Comparison of ENCODE assay signal across 16 cellular contexts in genomic region chr4:14087459-14087858, GRCh38.
A peak's percentile ranks its signal among the peaks of the same experiment; 100 is the strongest.
DNase-seq lines count a peak whose midpoint lies in the region; ATAC-seq and TF ChIP-seq lines count a peak whose summit lies in the region.
"Had no signal": no experiment of that assay in that cellular context is flagged by ENCODE, and none has a peak within 500 bp of the region (broad histone marks: within the 10 kb centered on the region; RNA-seq: fewer than 3 reads in every experiment).

No MANE protein-coding gene starts in this region.

- H3K27me3 ChIP-seq in psoas muscle (ENCODE audit: insufficient read depth in 3 of 3, low read length in 2 of 3), result no peaks in the 10 kb centered on the region
- H3K27me3 ChIP-seq: spleen had no signal

- no peak overlapping the region for H3K27ac ChIP-seq in psoas muscle
- H3K27ac ChIP-seq: spleen had no signal

- H3K36me3 ChIP-seq in psoas muscle (ENCODE audit: insufficient read depth in 1 of 2, low read depth in 1 of 2), result no peaks in the 10 kb centered on the region
- H3K36me3 ChIP-seq: spleen had no signal

- H3K9me3 ChIP-seq in psoas muscle, result no peaks in the 10 kb centered on the region

- TF ChIP-seq CTCF in psoas muscle (IDR thresholded peaks at IDR 0.05) (no peak), foreskin fibroblast (IDR thresholded peaks at IDR 0.05; ENCODE audit: low read depth, low read length) (no peak)

- H3K4me1 ChIP-seq in psoas muscle, result no peaks in the 10 kb centered on the region

- ATAC-seq in GM18502 (IDR thresholded peaks at IDR 0.05; ENCODE audit: poor library complexity, unreplicated experiment), result peak; percentile 84
- ATAC-seq in GM19438 (IDR thresholded peaks at IDR 0.05; ENCODE audit: low read depth, unreplicated experiment), result peak; percentile 77
- peak; percentile 84 for ATAC-seq in HG02678 (IDR thresholded peaks at IDR 0.05; ENCODE audit: unreplicated experiment)
- peak; percentile 52 for ATAC-seq in HG03457 (IDR thresholded peaks at IDR 0.05; ENCODE audit: unreplicated experiment)
- ATAC-seq in psoas muscle, result no peak
- ATAC-seq: HepG2 had no signal

- no peak overlapping the region for H3K4me3 ChIP-seq in psoas muscle
- no peak overlapping the region for H3K4me3 ChIP-seq in foreskin fibroblast (ENCODE audit: low read depth in 1 of 2, low read length in 2 of 2)
- H3K4me3 ChIP-seq: spleen had no signal

- intact Hi-C loops in psoas muscle (cut with DNase I), result no loop called here

- 81 to 87% (median 86%) methylated on average over 2 of the region's 2 CpGs for WGBS in psoas muscle, 3 donors

- DNase-seq in NCI-H2171 (lab: John Stamatoyannopoulos, UW) (no peak), EL (no peak), psoas muscle (no peak), foreskin fibroblast (no peak)
- DNase-seq: activated naive CD4-positive, alpha-beta T cell treated with Interleukin-2 at 50 U/mL for 16 hours; dermis blood vessel endothelial cell; hypothalamus; NCI-H1048; NCI-H2227 treated with DMSO at 0.1 percent for 48 hours; spleen; substantia nigra had no signal

Comparison
In these comparisons a context has a peak if more than half of its experiments do, and no peak if none do; other contexts are left out.
1. ATAC-seq: peak in GM18502 (single experiment), GM19438 (single experiment), HG02678 (single experiment) and HG03457 (single experiment); none in psoas muscle (0 of 4).